Comparison of ENCODE assay signal across 11 cellular contexts in genomic region chr17:77124192-77124908, GRCh38. TPM values are rescaled to one million over a fixed set of nuclear protein-coding genes. Genes with fewer than 3 reads are reported as not detected.
DNase-seq lines count a peak whose midpoint lies in the region; ATAC-seq and FAIRE-seq lines count a peak whose summit lies in the region.
"Had no signal": no experiment of that assay in that cellular context is flagged by ENCODE, and none has a peak within 500 bp of the region (broad histone marks: within the 10 kb centered on the region; RNA-seq: fewer than 3 reads in every experiment).

No MANE protein-coding gene starts in this region.

- DNase-seq in activated CD8-positive, alpha-beta memory T cell treated with anti-CD3 and anti-CD28 coated beads, Interleukin-2, amount 10 ng/mL, durations not matched to agents 7 days and 5 days: no peak
- no peak for DNase-seq in activated CD8-positive, alpha-beta memory T cell treated with anti-CD3 and anti-CD28 coated beads for 24 hours
- DNase-seq in mesenchymal stem cell: peak; percentile 86
- peak; percentile 74 for DNase-seq in urothelium cell line (ENCODE audit: low spot score)
- DNase-seq in NCI-H187 treated with DMSO at 0.1 percent for 48 hours (lab: John Stamatoyannopoulos, UW): no peak
- DNase-seq in CD8-positive, alpha-beta memory T cell: no peak
- DNase-seq: activated CD4-positive, alpha-beta memory T cell treated with anti-CD3 and anti-CD28 coated beads for 36 hours; effector memory CD4-positive, alpha-beta T cell; NCI-H526 treated with DMSO at 0.1 percent for 48 hours had no signal

- POLR2A ChIA-PET in CD8-positive, alpha-beta memory T cell (lab: Charles Lee): no interaction called here

- H3K27me3 Mint-ChIP-seq in activated CD8-positive, alpha-beta memory T cell treated with anti-CD3 and anti-CD28 coated beads, Interleukin-2, amount 10 ng/mL, durations not matched to agents 7 days and 5 days: no peaks in the 10 kb centered on the region
- no peaks in the 10 kb centered on the region for H3K27me3 Mint-ChIP-seq in CD8-positive, alpha-beta memory T cell
- H3K27me3 Mint-ChIP-seq: activated CD4-positive, alpha-beta memory T cell treated with anti-CD3 and anti-CD28 coated beads for 36 hours had no signal

- peak overlapping the region; percentile 85 for H2AK5ac ChIP-seq in mesenchymal stem cell (ENCODE audit: low read length, severe bottlenecking)

- H2BK120ac ChIP-seq in mesenchymal stem cell (ENCODE audit: low read depth, low read length): peak overlapping the region; percentile 36

- H3K4me1 ChIP-seq in duodenal mucosa (ENCODE audit: control insufficient read depth in 1 of 2, insufficient read depth in 2 of 2, low read length in 2 of 2) (peaks cover 21 to 29% of the 10 kb centered on the region in 2 donors), mesenchymal stem cell (ENCODE audit: control insufficient read depth, insufficient read depth, low read depth, low read length) (peaks cover 36% of the 10 kb centered on the region)
- H3K4me1 ChIP-seq in CD8-positive, alpha-beta memory T cell (ENCODE audit: insufficient read depth, low read length): peaks cover 17% of the 10 kb centered on the region

- WGBS in mesenchymal stem cell: 14% methylated on average over 15 of the region's 15 CpGs

- H4K8ac ChIP-seq in mesenchymal stem cell (ENCODE audit: low read length): peak overlapping the region; percentile 91

- no peaks in the 10 kb centered on the region for H3K27me3 ChIP-seq in duodenal mucosa (ENCODE audit: control insufficient read depth in 1 of 2, insufficient read depth in 2 of 2, low read length in 2 of 2)
- H3K27me3 ChIP-seq in mesenchymal stem cell (ENCODE audit: control insufficient read depth in 1 of 2, insufficient read depth in 1 of 2, low read length in 2 of 2): no peaks in the 10 kb centered on the region
- H3K27me3 ChIP-seq in CD8-positive, alpha-beta memory T cell (ENCODE audit: insufficient read depth, low read length, poor library complexity, severe bottlenecking): no peaks in the 10 kb centered on the region

- no peaks in the 10 kb centered on the region for H3K36me3 Mint-ChIP-seq in activated CD8-positive, alpha-beta memory T cell treated with anti-CD3 and anti-CD28 coated beads, Interleukin-2, amount 10 ng/mL, durations not matched to agents 7 days and 5 days
- H3K36me3 Mint-ChIP-seq in CD8-positive, alpha-beta memory T cell: no peaks in the 10 kb centered on the region
- H3K36me3 Mint-ChIP-seq: activated CD4-positive, alpha-beta memory T cell treated with anti-CD3 and anti-CD28 coated beads for 36 hours had no signal

- H2BK15ac ChIP-seq in mesenchymal stem cell (ENCODE audit: low read depth, poor library complexity, severe bottlenecking): peak overlapping the region; percentile 92

- H3K4me1 Mint-ChIP-seq in activated CD8-positive, alpha-beta memory T cell treated with anti-CD3 and anti-CD28 coated beads, Interleukin-2, amount 10 ng/mL, durations not matched to agents 7 days and 5 days: peaks cover 54% of the 10 kb centered on the region
- H3K4me1 Mint-ChIP-seq in CD8-positive, alpha-beta memory T cell: peaks cover 5 to 18% (median 14%) of the 10 kb centered on the region in 3 donors

- peaks cover 2% of the 10 kb centered on the region for H3K79me1 ChIP-seq in mesenchymal stem cell (replicated peaks; ENCODE audit: low read length, poor library complexity, severe bottlenecking)

- H3K4me2 ChIP-seq in mesenchymal stem cell (ENCODE audit: low read length, poor library complexity, severe bottlenecking): no peak overlapping the region

- H3K27ac ChIP-seq in duodenal mucosa (ENCODE audit: low read depth, low read length): peak overlapping the region; percentile 47
- H3K27ac ChIP-seq in mesenchymal stem cell (ENCODE audit: low read length, poor library complexity, severe bottlenecking): peak overlapping the region; percentile 82
- no peak overlapping the region for H3K27ac ChIP-seq in CD8-positive, alpha-beta memory T cell (ENCODE audit: low read depth, low read length)

- peak overlapping the region; percentile 32 for H3K27ac Mint-ChIP-seq in activated CD8-positive, alpha-beta memory T cell treated with anti-CD3 and anti-CD28 coated beads, Interleukin-2, amount 10 ng/mL, durations not matched to agents 7 days and 5 days
- H3K27ac Mint-ChIP-seq in CD8-positive, alpha-beta memory T cell: peak overlapping the region in 2 of 8 donors; percentile 33 to 86
- H3K27ac Mint-ChIP-seq: activated CD4-positive, alpha-beta memory T cell treated with anti-CD3 and anti-CD28 coated beads for 36 hours had no signal

- H3K4me3 Mint-ChIP-seq in activated CD8-positive, alpha-beta memory T cell treated with anti-CD3 and anti-CD28 coated beads, Interleukin-2, amount 10 ng/mL, durations not matched to agents 7 days and 5 days: no peak overlapping the region
- no peak overlapping the region for H3K4me3 Mint-ChIP-seq in CD8-positive, alpha-beta memory T cell
- H3K4me3 Mint-ChIP-seq: activated CD4-positive, alpha-beta memory T cell treated with anti-CD3 and anti-CD28 coated beads for 36 hours had no signal

- peak overlapping the region; percentile 69 to 82 for H3K18ac ChIP-seq in mesenchymal stem cell (ENCODE audit: low read depth in 1 of 2, low read length in 2 of 2)

- H3K36me3 ChIP-seq in duodenal mucosa (ENCODE audit: control insufficient read depth in 1 of 2, insufficient read depth in 2 of 2, low read length in 2 of 2) (no peaks in the 10 kb centered on the region), mesenchymal stem cell (ENCODE audit: control insufficient read depth in 1 of 2, insufficient read depth in 2 of 2, low read depth in 1 of 2, low read length in 2 of 2) (no peaks in the 10 kb centered on the region)
- H3K36me3 ChIP-seq in CD8-positive, alpha-beta memory T cell (ENCODE audit: insufficient read depth, low read length): no peaks in the 10 kb centered on the region

- H3K9me3 Mint-ChIP-seq in activated CD8-positive, alpha-beta memory T cell treated with anti-CD3 and anti-CD28 coated beads, Interleukin-2, amount 10 ng/mL, durations not matched to agents 7 days and 5 days (ENCODE audit: low read depth): no peaks in the 10 kb centered on the region
- no peaks in the 10 kb centered on the region for H3K9me3 Mint-ChIP-seq in CD8-positive, alpha-beta memory T cell
- H3K9me3 Mint-ChIP-seq: activated CD4-positive, alpha-beta memory T cell treated with anti-CD3 and anti-CD28 coated beads for 36 hours had no signal

- H3K9ac ChIP-seq in duodenal mucosa (ENCODE audit: low read depth in 1 of 2, low read length in 2 of 2): no peak overlapping the region
- H3K9ac ChIP-seq in mesenchymal stem cell (ENCODE audit: low read length): no peak overlapping the region

- no peak overlapping the region for H3K4ac ChIP-seq in mesenchymal stem cell (ENCODE audit: low read depth in 1 of 2, low read length in 2 of 2)

- no peak for ATAC-seq in activated CD8-positive, alpha-beta memory T cell treated with anti-CD3 and anti-CD28 coated beads, Interleukin-2, amount 10 ng/mL, durations not matched to agents 7 days and 5 days
- no peak for ATAC-seq in HG03025 (IDR thresholded peaks at IDR 0.05; ENCODE audit: low FRiP score, unreplicated experiment)

- peak overlapping the region; percentile 82 for H4K91ac ChIP-seq in mesenchymal stem cell (ENCODE audit: low read length)

- H2BK12ac ChIP-seq in mesenchymal stem cell (ENCODE audit: low read length in 2 of 2): peak overlapping the region; percentile 81 to 84

- FAIRE-seq in urothelium cell line (lab: Jason Lieb, UNC): no peak

- H3K4me3 ChIP-seq in duodenal mucosa (ENCODE audit: low read depth in 1 of 2, low read length in 2 of 2) (no peak overlapping the region), mesenchymal stem cell (ENCODE audit: insufficient read depth in 1 of 2, low read depth in 1 of 2, low read length in 2 of 2) (no peak overlapping the region)
- H3K4me3 ChIP-seq in CD8-positive, alpha-beta memory T cell (ENCODE audit: low read length): no peak overlapping the region

- no peaks in the 10 kb centered on the region for H3K9me3 ChIP-seq in duodenal mucosa (ENCODE audit: control insufficient read depth in 1 of 2, low read length in 2 of 2)
- H3K9me3 ChIP-seq in mesenchymal stem cell (ENCODE audit: control insufficient read depth, low read length): no peaks in the 10 kb centered on the region
- H3K9me3 ChIP-seq in CD8-positive, alpha-beta memory T cell (ENCODE audit: low read length): no peaks in the 10 kb centered on the region

- no peak overlapping the region for H3K23ac ChIP-seq in mesenchymal stem cell (ENCODE audit: low read length in 2 of 2)

- CTCF ChIA-PET in activated CD8-positive, alpha-beta memory T cell treated with anti-CD3 and anti-CD28 coated beads, Interleukin-2, amount 10 ng/mL, durations not matched to agents 7 days and 5 days (lab: Charles Lee): interaction anchor here (1.1 kb wide), 1 partner anchor 38 kb away, joined by 4 read pairs; no protein-coding TSS in a partner anchor
- CTCF ChIA-PET in CD8-positive, alpha-beta memory T cell (lab: Charles Lee): interaction anchor here (0.8 to 1.9 kb wide), 3 partner anchors 34 to 37 kb away, joined by 3 to 5 read pairs (median 4); no protein-coding TSS in a partner anchor

- H2AFZ ChIP-seq in mesenchymal stem cell (ENCODE audit: low read depth, low read length): no peak overlapping the region

- H3K14ac ChIP-seq in mesenchymal stem cell (ENCODE audit: low read length in 2 of 2): no peak overlapping the region

- H2BK5ac ChIP-seq in mesenchymal stem cell (ENCODE audit: low read depth, low read length, poor library complexity, severe bottlenecking): peak overlapping the region; percentile 77

RNA-seq across cellular contexts. Expression of gene SEC14L1, which starts 16.4 kb away (rescaled TPM):
- total RNA-seq in activated CD8-positive, alpha-beta memory T cell treated with anti-CD3 and anti-CD28 coated beads, Interleukin-2, amount 10 ng/mL, durations not matched to agents 7 days and 5 days: 100 to 1,000 TPM in 1 of 2 experiments, 10 to 100 TPM in 1; 98.5 to 146 TPM
- polyA plus RNA-seq in mesenchymal stem cell (2013, experiment 1 of 2): 101 TPM
- polyA plus RNA-seq in mesenchymal stem cell (2013, experiment 2 of 2): 107 TPM
- 10 to 100 TPM; 73.3 to 75.6 TPM for total RNA-seq in CD8-positive, alpha-beta memory T cell
- 9.5 TPM for polyA plus RNA-seq in CD8-positive, alpha-beta memory T cell

Comparison
In these comparisons a context has a peak if more than half of its experiments do, and no peak if none do; other contexts are left out.
1. DNase-seq: peak in mesenchymal stem cell (single experiment) and urothelium cell line (single experiment); none in activated CD8-positive, alpha-beta memory T cell treated with anti-CD3 and anti-CD28 coated beads, Interleukin-2, amount 10 ng/mL, durations not matched to agents 7 days and 5 days (single experiment), activated CD8-positive, alpha-beta memory T cell treated with anti-CD3 and anti-CD28 coated beads for 24 hours (single experiment), NCI-H187 treated with DMSO at 0.1 percent for 48 hours (single experiment) and CD8-positive, alpha-beta memory T cell (0 of 5).